ENCODE assay signal across 19 cellular contexts in the genomic region with DNA sequence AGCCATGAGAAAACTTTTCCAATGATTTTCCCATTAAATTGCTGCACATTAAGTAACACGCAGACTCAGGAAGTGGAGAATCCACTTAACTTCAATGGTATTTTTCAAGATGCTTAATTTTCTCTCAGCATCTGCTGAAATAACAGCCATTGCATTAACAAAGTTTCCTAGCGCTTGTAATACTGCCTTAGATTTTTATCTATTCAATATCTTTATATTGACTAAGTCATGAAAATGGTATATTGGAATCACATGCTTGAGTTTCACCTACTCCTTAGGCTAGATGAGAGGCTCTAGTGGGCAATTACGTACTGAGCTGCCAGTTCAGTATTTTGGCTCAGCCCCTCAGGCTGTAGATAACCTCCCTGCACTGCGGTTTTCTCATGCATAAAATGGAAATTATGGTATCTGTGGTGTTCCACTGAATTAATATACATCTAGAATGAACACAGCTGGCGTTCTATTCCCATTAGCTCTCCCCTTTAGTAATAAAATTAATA.
"Had no signal": no experiment of that assay in that cellular context is flagged by ENCODE, and none has a peak within 500 bp of the region (broad histone marks: within the 10 kb centered on the region; RNA-seq: fewer than 3 reads in every experiment).

No MANE protein-coding gene starts in this region.

- H3K9ac ChIP-seq: neural progenitor cell, parathyroid adenoma had no signal

- DNase-seq: natural killer cell; occipital lobe; ovary; posterior cingulate gyrus; psoas muscle; right cardiac atrium; right lobe of liver; sigmoid colon; small intestine; stimulated activated naive B cell treated with anti-CD40 and anti-IgM and Interleukin-4, amounts not matched to agents 10 μg/mL and 1 μg/mL and 100 μg/mL, for 72 hours; stimulated activated naive CD4-positive, alpha-beta T cell treated with Interleukin-2 at 50 U/mL for 16 hours; stomach; thyroid gland; upper lobe of right lung; uterus had no signal

- H3K36me3 ChIP-seq: neural progenitor cell, ovary, right lobe of liver, sigmoid colon, stomach, thoracic aorta, thyroid gland, tibial nerve, upper lobe of right lung, uterus had no signal

- H2AFZ ChIP-seq: neural progenitor cell, parathyroid adenoma had no signal

- H3K4me1 ChIP-seq: neural progenitor cell, psoas muscle, right lobe of liver, sigmoid colon, stomach, upper lobe of right lung, uterus had no signal

- H3K27ac ChIP-seq: neural progenitor cell, ovary, parathyroid adenoma, psoas muscle, right lobe of liver, sigmoid colon, stomach, thoracic aorta, thyroid gland, tibial nerve, upper lobe of right lung, uterus had no signal

- ATAC-seq: natural killer cell, psoas muscle, right cardiac atrium, right lobe of liver had no signal

- H3K27me3 ChIP-seq: neural progenitor cell, ovary, right lobe of liver, sigmoid colon, stomach, thyroid gland, tibial nerve, upper lobe of right lung, uterus had no signal

- H3K9me3 ChIP-seq: ovary, psoas muscle, right lobe of liver, sigmoid colon, stomach, thoracic aorta, thyroid gland, tibial nerve, upper lobe of right lung, uterus had no signal

- H3K4me3 ChIP-seq: neural progenitor cell, ovary, psoas muscle, right lobe of liver, sigmoid colon, stomach, thoracic aorta, thyroid gland, tibial nerve, upper lobe of right lung, uterus had no signal

- H3K4me2 ChIP-seq: neural progenitor cell had no signal

- H3K79me2 ChIP-seq: parathyroid adenoma had no signal
